ENCODE assay signal across 1 cellular context in the genomic region with DNA sequence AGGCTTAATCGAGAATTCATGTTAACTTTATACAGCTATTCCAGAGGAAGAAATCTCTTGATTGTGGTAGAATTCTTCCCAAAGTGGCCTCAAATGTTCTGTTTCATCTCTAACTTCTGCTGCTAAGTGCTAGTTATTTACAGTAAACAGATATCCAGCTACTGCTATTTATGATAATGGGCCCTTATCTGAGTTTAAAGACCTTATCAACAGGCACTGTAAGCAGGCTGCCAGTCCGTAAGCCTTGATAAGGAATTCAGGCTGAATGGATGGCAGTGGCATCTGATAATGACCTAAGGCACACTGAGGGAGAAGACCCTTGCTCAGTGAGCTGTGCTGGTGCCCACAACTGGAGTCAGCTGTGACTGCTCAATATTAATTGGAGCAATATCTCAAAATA.
TF ChIP-seq lines count a peak whose summit lies in the region.

No MANE protein-coding gene starts in this region.

TF ChIP-seq in K562, 482 proteins besides CTCF, POLR2A, EP300 and RAD21:
- TF ChIP-seq CBFA2T3 (IDR thresholded peaks at IDR 0.05) = 0 out of 2 replicates have a peak, but pooled peaks have one; percentile 16
- TF ChIP-seq, protein P1, sequence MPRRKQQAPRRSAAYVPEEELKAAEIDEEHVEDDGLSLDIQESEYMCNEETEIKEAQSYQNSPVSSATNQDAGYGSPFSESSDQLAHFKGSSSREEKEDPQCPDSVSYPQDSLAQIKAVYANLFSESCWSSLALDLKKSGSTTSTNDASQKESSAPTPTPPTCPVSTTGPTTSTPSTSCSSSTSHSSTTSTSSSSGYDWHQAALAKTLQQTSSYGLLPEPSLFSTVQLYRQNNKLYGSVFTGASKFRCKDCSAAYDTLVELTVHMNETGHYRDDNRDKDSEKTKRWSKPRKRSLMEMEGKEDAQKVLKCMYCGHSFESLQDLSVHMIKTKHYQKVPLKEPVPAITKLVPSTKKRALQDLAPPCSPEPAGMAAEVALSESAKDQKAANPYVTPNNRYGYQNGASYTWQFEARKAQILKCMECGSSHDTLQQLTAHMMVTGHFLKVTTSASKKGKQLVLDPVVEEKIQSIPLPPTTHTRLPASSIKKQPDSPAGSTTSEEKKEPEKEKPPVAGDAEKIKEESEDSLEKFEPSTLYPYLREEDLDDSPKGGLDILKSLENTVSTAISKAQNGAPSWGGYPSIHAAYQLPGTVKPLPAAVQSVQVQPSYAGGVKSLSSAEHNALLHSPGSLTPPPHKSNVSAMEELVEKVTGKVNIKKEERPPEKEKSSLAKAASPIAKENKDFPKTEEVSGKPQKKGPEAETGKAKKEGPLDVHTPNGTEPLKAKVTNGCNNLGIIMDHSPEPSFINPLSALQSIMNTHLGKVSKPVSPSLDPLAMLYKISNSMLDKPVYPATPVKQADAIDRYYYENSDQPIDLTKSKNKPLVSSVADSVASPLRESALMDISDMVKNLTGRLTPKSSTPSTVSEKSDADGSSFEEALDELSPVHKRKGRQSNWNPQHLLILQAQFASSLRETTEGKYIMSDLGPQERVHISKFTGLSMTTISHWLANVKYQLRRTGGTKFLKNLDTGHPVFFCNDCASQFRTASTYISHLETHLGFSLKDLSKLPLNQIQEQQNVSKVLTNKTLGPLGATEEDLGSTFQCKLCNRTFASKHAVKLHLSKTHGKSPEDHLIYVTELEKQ (CRISPR knock-in tag; IDR thresholded peaks at IDR 0.05) = no peak
- peak; percentile 23 for TF ChIP-seq CCNT2 (IDR thresholded peaks at IDR 0.05; ENCODE audit: borderline replicate concordance, extremely low read depth, insufficient read length, low read depth, low read length)
- TF ChIP-seq, protein P2, sequence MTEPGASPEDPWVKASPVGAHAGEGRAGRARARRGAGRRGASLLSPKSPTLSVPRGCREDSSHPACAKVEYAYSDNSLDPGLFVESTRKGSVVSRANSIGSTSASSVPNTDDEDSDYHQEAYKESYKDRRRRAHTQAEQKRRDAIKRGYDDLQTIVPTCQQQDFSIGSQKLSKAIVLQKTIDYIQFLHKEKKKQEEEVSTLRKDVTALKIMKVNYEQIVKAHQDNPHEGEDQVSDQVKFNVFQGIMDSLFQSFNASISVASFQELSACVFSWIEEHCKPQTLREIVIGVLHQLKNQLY (CRISPR knock-in tag; conservative IDR thresholded peaks at IDR 0.05) = no peak
- TF ChIP-seq, protein P3, sequence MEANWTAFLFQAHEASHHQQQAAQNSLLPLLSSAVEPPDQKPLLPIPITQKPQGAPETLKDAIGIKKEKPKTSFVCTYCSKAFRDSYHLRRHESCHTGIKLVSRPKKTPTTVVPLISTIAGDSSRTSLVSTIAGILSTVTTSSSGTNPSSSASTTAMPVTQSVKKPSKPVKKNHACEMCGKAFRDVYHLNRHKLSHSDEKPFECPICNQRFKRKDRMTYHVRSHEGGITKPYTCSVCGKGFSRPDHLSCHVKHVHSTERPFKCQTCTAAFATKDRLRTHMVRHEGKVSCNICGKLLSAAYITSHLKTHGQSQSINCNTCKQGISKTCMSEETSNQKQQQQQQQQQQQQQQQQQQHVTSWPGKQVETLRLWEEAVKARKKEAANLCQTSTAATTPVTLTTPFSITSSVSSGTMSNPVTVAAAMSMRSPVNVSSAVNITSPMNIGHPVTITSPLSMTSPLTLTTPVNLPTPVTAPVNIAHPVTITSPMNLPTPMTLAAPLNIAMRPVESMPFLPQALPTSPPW (CRISPR knock-in tag; IDR thresholded peaks at IDR 0.05) = no peak
- TF ChIP-seq FOXJ2 (tag; IDR thresholded peaks at IDR 0.05) = peak; percentile 70; the same call in 1 of the 2 replicates
- TF ChIP-seq BACH1 (tag; IDR thresholded peaks at IDR 0.05) = no peak
- TF ChIP-seq, protein P4, sequence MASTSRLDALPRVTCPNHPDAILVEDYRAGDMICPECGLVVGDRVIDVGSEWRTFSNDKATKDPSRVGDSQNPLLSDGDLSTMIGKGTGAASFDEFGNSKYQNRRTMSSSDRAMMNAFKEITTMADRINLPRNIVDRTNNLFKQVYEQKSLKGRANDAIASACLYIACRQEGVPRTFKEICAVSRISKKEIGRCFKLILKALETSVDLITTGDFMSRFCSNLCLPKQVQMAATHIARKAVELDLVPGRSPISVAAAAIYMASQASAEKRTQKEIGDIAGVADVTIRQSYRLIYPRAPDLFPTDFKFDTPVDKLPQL (IDR thresholded peaks at IDR 0.05; ENCODE audit: extremely low read depth, insufficient read length) = no peak
- TF ChIP-seq FUS (optimal IDR thresholded peaks at IDR 0.05; ENCODE audit: low read depth, low read length) = no peak
